ENCODE assay signal across 8 cellular contexts in genomic region chr11:62842171-62842717, GRCh38. TPM values are rescaled to one million over a fixed set of nuclear protein-coding genes. Genes with fewer than 3 reads are reported as not detected.
DNase-seq lines count a peak whose midpoint lies in the region; ATAC-seq, FAIRE-seq and TF ChIP-seq lines count a peak whose summit lies in the region.

No MANE protein-coding gene starts in this region.

- peak; percentile 18 for DNase-seq in HEK293T (ENCODE audit: extremely low spot score)
- DNase-seq in esophagus squamous epithelium (lab: John Stamatoyannopoulos, UW): no peak
- no peak for DNase-seq in OCI-M2 (lab: John Stamatoyannopoulos, UW; ENCODE audit: unreplicated experiment)
- DNase-seq in GM19239 (ENCODE audit: insufficient read length, low spot score): no peak
- DNase-seq in central memory CD4-positive, alpha-beta T cell: no peak

- H3K27me3 ChIP-seq in esophagus squamous epithelium (no peaks in the 10 kb centered on the region), neuron (ENCODE audit: insufficient read depth, low read length) (no peaks in the 10 kb centered on the region)

- peak overlapping the region; percentile 95 to 99 (median 98) for H3K27ac ChIP-seq in esophagus squamous epithelium

- TF ChIP-seq CTCF in WI38 (IDR thresholded peaks at IDR 0.05; ENCODE audit: low read depth, low read length): no peak
- TF ChIP-seq CTCF in esophagus squamous epithelium (IDR thresholded peaks at IDR 0.05): no peak

- peak overlapping the region; percentile 64 for H2AFZ ChIP-seq in neuron (ENCODE audit: low read depth, low read length)

- no peak for ATAC-seq in HG03442 (IDR thresholded peaks at IDR 0.05; ENCODE audit: unreplicated experiment)

- H3K4me3 ChIP-seq in WI38 (ENCODE audit: low read depth, low read length) (peak overlapping the region; percentile 37), esophagus squamous epithelium (peak overlapping the region; percentile 41 to 93 (median 89)), neuron (ENCODE audit: low read length) (peak overlapping the region; percentile 52)

- intact Hi-C loops in esophagus squamous epithelium (cut with DNase I): no loop called here

- H3K36me3 ChIP-seq in esophagus squamous epithelium (no peaks in the 10 kb centered on the region), neuron (ENCODE audit: insufficient read depth, low read length) (peaks cover 7% of the 10 kb centered on the region)

- WGBS in esophagus squamous epithelium, 2 donors: 3 to 7% methylated on average over 19 to 25 of the region's 30 CpGs

- CTCF ChIA-PET in HEK293T (lab: Yijun Ruan, JAX): interaction anchor here (0.7 kb wide), 1 partner anchor 47 kb away, joined by 3 read pairs; no protein-coding TSS in a partner anchor

- H3K9me3 ChIP-seq in esophagus squamous epithelium: no peaks in the 10 kb centered on the region
- no peaks in the 10 kb centered on the region for H3K9me3 ChIP-seq in neuron (ENCODE audit: low read length)

- TF ChIP-seq POLR2A in esophagus squamous epithelium (IDR thresholded peaks at IDR 0.05): no peak

- peaks cover 17 to 46% (median 23%) of the 10 kb centered on the region in 3 donors for H3K4me1 ChIP-seq in esophagus squamous epithelium
- peaks cover 18% of the 10 kb centered on the region for H3K4me1 ChIP-seq in neuron (ENCODE audit: insufficient read depth, low read length)

- FAIRE-seq in GM19239 (lab: Jason Lieb, UNC): no peak

- POLR2A ChIA-PET in HEK293T (lab: Yijun Ruan, JAX): interaction anchor here (0.8 to 5.6 kb wide), 29 partner anchors 10 to 220 kb away, joined by 3 to 331 read pairs (median 7); partner anchors contain the start of genes B3GAT3, HNRNPUL2, NXF1 and SLC3A2

TF ChIP-seq in HEK293T, 16 proteins besides CTCF, POLR2A, EP300 and RAD21:
- peak; percentile 72 for TF ChIP-seq L3MBTL2 (conservative IDR thresholded peaks at IDR 0.05)
- TF ChIP-seq FOXA1 (IDR thresholded peaks at IDR 0.05): no peak
- no peak for TF ChIP-seq LEF1 (IDR thresholded peaks at IDR 0.05; ENCODE audit: borderline replicate concordance)
- TF ChIP-seq CTBP1 (IDR thresholded peaks at IDR 0.05; ENCODE audit: borderline replicate concordance): no peak
- no peak for TF ChIP-seq NFRKB (IDR thresholded peaks at IDR 0.05)
- TF ChIP-seq BHLHE40 (IDR thresholded peaks at IDR 0.05; ENCODE audit: borderline replicate concordance): no peak
- TF ChIP-seq ELF4 (IDR thresholded peaks at IDR 0.05): peak; percentile 21; the same call in 1 of the 2 replicates
- no peak for TF ChIP-seq TARDBP (IDR thresholded peaks at IDR 0.05)
- TF ChIP-seq SUZ12 (IDR thresholded peaks at IDR 0.05): no peak
- no peak for TF ChIP-seq FOXK2 (IDR thresholded peaks at IDR 0.05)
- no peak for TF ChIP-seq PKNOX1 (IDR thresholded peaks at IDR 0.05)
- TF ChIP-seq ZNF384 (IDR thresholded peaks at IDR 0.05): no peak
- TF ChIP-seq SP1 (IDR thresholded peaks at IDR 0.05): no peak

RNA-seq across cellular contexts. Expression of gene WDR74, which starts 2.9 kb away (rescaled TPM):
- 10 to 100 TPM; 31.7 to 74.0 (median 44.3) TPM for total RNA-seq in esophagus squamous epithelium

RNA-seq across cellular contexts. Expression of gene TEX54, which starts 9.6 kb away (rescaled TPM):
- total RNA-seq in esophagus squamous epithelium: not detected

RNA-seq across cellular contexts. Expression of gene STX5, which starts 10.4 kb away (rescaled TPM):
- 10 to 100 TPM; 23.0 to 34.7 (median 24.2) TPM for total RNA-seq in esophagus squamous epithelium

RNA-seq across cellular contexts. Expression of gene NXF1, which starts 37.0 kb away (rescaled TPM):
- 10 to 100 TPM; 38.1 to 62.4 (median 44.4) TPM for total RNA-seq in esophagus squamous epithelium

RNA-seq across cellular contexts. Expression of gene SLC3A2, which starts 38.5 kb away (rescaled TPM):
- 100 to 1,000 TPM; 132 to 373 (median 153) TPM for total RNA-seq in esophagus squamous epithelium

Comparison
In these comparisons a context has a peak if more than half of its experiments do, and no peak if none do; other contexts are left out.
1. H3K4me3 ChIP-seq: peak in every context shown above with its lines; median percentile 89 in esophagus squamous epithelium; 52 in neuron; 37 in WI38.